ENCODE assay signal across 8 cellular contexts in genomic region chr3:72629191-72629611, GRCh38.
DNase-seq lines count a peak whose midpoint lies in the region; ATAC-seq and TF ChIP-seq lines count a peak whose summit lies in the region.

No MANE protein-coding gene starts in this region.

- no peak for TF ChIP-seq RAD21 in SK-N-SH (IDR thresholded peaks at IDR 0.05; ENCODE audit: low read length)

- no peaks in the 10 kb centered on the region for H3K9me2 ChIP-seq in SK-N-SH

- H3K27me3 Mint-ChIP-seq in activated naive CD8-positive, alpha-beta T cell treated with anti-CD3 and anti-CD28 coated beads for 36 hours = no peaks in the 10 kb centered on the region

- H3K4me1 ChIP-seq in SK-N-SH (ENCODE audit: control insufficient read depth in 1 of 2, insufficient read depth in 2 of 2, low read depth in 1 of 2, low read length in 1 of 2) = peaks cover 0 to 4% of the 10 kb centered on the region in 2 experiments; a peak in 1 of 4 replicates

- H3K79me2 ChIP-seq in SK-N-SH (ENCODE audit: insufficient read depth) = no peaks in the 10 kb centered on the region

- no peaks in the 10 kb centered on the region for H3K36me3 Mint-ChIP-seq in activated naive CD8-positive, alpha-beta T cell treated with anti-CD3 and anti-CD28 coated beads for 36 hours

- H3K27me3 ChIP-seq in HL-60 (ENCODE audit: insufficient read depth, poor library complexity, severe bottlenecking) = no peaks in the 10 kb centered on the region
- no peaks in the 10 kb centered on the region for H3K27me3 ChIP-seq in SK-N-SH (ENCODE audit: insufficient read depth)

- H3K4me3 ChIP-seq in HL-60 (replicated peaks; ENCODE audit: insufficient read depth, low read length) (no peak overlapping the region), SK-N-SH (ENCODE audit: low read depth in 2 of 2, low read length in 1 of 2) (no peak overlapping the region)

- no peak for TF ChIP-seq EP300 in SK-N-SH (IDR thresholded peaks at IDR 0.05; ENCODE audit: borderline replicate concordance in 1 of 2, low read depth in 1 of 2, low read length in 1 of 2)

- no peaks in the 10 kb centered on the region for H3F3A ChIP-seq in SK-N-SH (replicated peaks; ENCODE audit: insufficient read depth)

- DNase-seq in A172 (ENCODE audit: low spot score) (peak; percentile 46), HL-60 (ENCODE audit: low read depth in 1 of 2, low spot score in 1 of 2) (peak; percentile 67 to 74), NK-92 (lab: John Stamatoyannopoulos, UW; ENCODE audit: unreplicated experiment) (no peak), SK-N-SH (no peak), NCI-H2029 treated with DMSO at 0.1 percent for 48 hours (lab: John Stamatoyannopoulos, UW) (no peak)
- no peak for DNase-seq in activated naive CD8-positive, alpha-beta T cell treated with anti-CD3 and anti-CD28 coated beads for 36 hours

- TF ChIP-seq CTCF in HL-60 (IDR thresholded peaks at IDR 0.05; ENCODE audit: insufficient read depth, low read length) (no peak), SK-N-SH (IDR thresholded peaks at IDR 0.05) (no peak)

- 82% methylated on average over 3 of the region's 3 CpGs for WGBS in SK-N-SH (ENCODE audit: low lambda C conversion rate)

- H3K9ac ChIP-seq in SK-N-SH = no peak overlapping the region

- H2AFZ ChIP-seq in SK-N-SH (ENCODE audit: low read depth) = no peak overlapping the region

- no peaks in the 10 kb centered on the region for H3K36me3 ChIP-seq in SK-N-SH (replicated peaks in 1 of 2; ENCODE audit: control insufficient read depth in 1 of 2, insufficient read depth in 2 of 2, low read length in 1 of 2)

- peak overlapping the region; percentile 60 for H3K27ac ChIP-seq in HL-60 (replicated peaks)
- H3K27ac ChIP-seq in SK-N-SH (ENCODE audit: low read depth in 2 of 2, low read length in 1 of 2) = no peak overlapping the region

- no peak overlapping the region for H3K4me3 Mint-ChIP-seq in activated naive CD8-positive, alpha-beta T cell treated with anti-CD3 and anti-CD28 coated beads for 36 hours

- H3K9me3 ChIP-seq in SK-N-SH = no peaks in the 10 kb centered on the region

- H3K4me1 Mint-ChIP-seq in activated naive CD8-positive, alpha-beta T cell treated with anti-CD3 and anti-CD28 coated beads for 36 hours = peaks cover 41% of the 10 kb centered on the region

- H4K20me1 ChIP-seq in SK-N-SH (ENCODE audit: insufficient read depth) = no peaks in the 10 kb centered on the region

- no peaks in the 10 kb centered on the region for H3K9me3 Mint-ChIP-seq in activated naive CD8-positive, alpha-beta T cell treated with anti-CD3 and anti-CD28 coated beads for 36 hours

- peak overlapping the region; percentile 25 for H3K27ac Mint-ChIP-seq in activated naive CD8-positive, alpha-beta T cell treated with anti-CD3 and anti-CD28 coated beads for 36 hours

- POLR2A ChIA-PET in SK-N-SH (lab: Yijun Ruan, JAX) = interaction anchor here (0.7 kb wide), 1 partner anchor 23 kb away, joined by 3 read pairs; no protein-coding TSS in a partner anchor

- no peak overlapping the region for H3K4me2 ChIP-seq in SK-N-SH

- ATAC-seq in GM19035 (IDR thresholded peaks at IDR 0.05; ENCODE audit: unreplicated experiment) (peak; percentile 59), HG03457 (IDR thresholded peaks at IDR 0.05; ENCODE audit: unreplicated experiment) (no peak)

- CTCF ChIA-PET in SK-N-SH (lab: Yijun Ruan, JAX) = interaction anchor here (0.6 kb wide), 1 partner anchor 192 kb away, joined by 3 read pairs; no protein-coding TSS in a partner anchor

TF ChIP-seq in SK-N-SH, 30 proteins besides CTCF, POLR2A, EP300 and RAD21:
- no peak for TF ChIP-seq REST (IDR thresholded peaks at IDR 0.05; ENCODE audit: low read depth, low read length)
- no peak for TF ChIP-seq MAX (IDR thresholded peaks at IDR 0.05; ENCODE audit: low read depth)
- TF ChIP-seq NFIC (IDR thresholded peaks at IDR 0.05; ENCODE audit: borderline replicate concordance) = no peak
- no peak for TF ChIP-seq NRF1 (IDR thresholded peaks at IDR 0.05; ENCODE audit: low read depth, low read length)
- TF ChIP-seq RXRA (IDR thresholded peaks at IDR 0.05; ENCODE audit: borderline replicate concordance, low read depth) = no peak
- TF ChIP-seq ELF1 (IDR thresholded peaks at IDR 0.05) = no peak
- no peak for TF ChIP-seq TEAD4 (IDR thresholded peaks at IDR 0.05; ENCODE audit: borderline replicate concordance, insufficient read depth)
- no peak for TF ChIP-seq MEF2A (IDR thresholded peaks at IDR 0.05; ENCODE audit: borderline replicate concordance, low read depth)
- TF ChIP-seq TAF1 (IDR thresholded peaks at IDR 0.05; ENCODE audit: borderline replicate concordance, low read depth, low read length) = no peak
- no peak for TF ChIP-seq USF1 (IDR thresholded peaks at IDR 0.05; ENCODE audit: borderline replicate concordance, low read depth)
- TF ChIP-seq GATA2 (CRISPR knock-in tag; IDR thresholded peaks at IDR 0.05) = no peak
- TF ChIP-seq FOXM1 (IDR thresholded peaks at IDR 0.05; ENCODE audit: low read depth) = no peak
- TF ChIP-seq GABPA (IDR thresholded peaks at IDR 0.05; ENCODE audit: low read depth) = no peak
- no peak for TF ChIP-seq SIN3A (IDR thresholded peaks at IDR 0.05; ENCODE audit: borderline replicate concordance, low read depth, low read length)
- no peak for TF ChIP-seq POLR2AphosphoS5 (IDR thresholded peaks at IDR 0.05; ENCODE audit: low read depth, low read length)

Comparison
In these comparisons a context has a peak if more than half of its experiments do, and no peak if none do; other contexts are left out.
1. DNase-seq: peak in A172 (single experiment) and HL-60 (2 of 2); none in activated naive CD8-positive, alpha-beta T cell treated with anti-CD3 and anti-CD28 coated beads for 36 hours (single experiment), NK-92 (single experiment), SK-N-SH (single experiment) and NCI-H2029 treated with DMSO at 0.1 percent for 48 hours (single experiment).